ENCODE assay signal across 15 cellular contexts in genomic region chr15:30929064-30929669, GRCh38. TPM values are rescaled to one million over a fixed set of nuclear protein-coding genes. Genes with fewer than 3 reads are reported as not detected.
A peak's percentile ranks its signal among the peaks of the same experiment; 100 is the strongest.
DNase-seq lines count a peak whose midpoint lies in the region; TF ChIP-seq lines count a peak whose summit lies in the region.
"Had no signal": no experiment of that assay in that cellular context is flagged by ENCODE, and none has a peak within 500 bp of the region (broad histone marks: within the 10 kb centered on the region; RNA-seq: fewer than 3 reads in every experiment).

No MANE protein-coding gene starts in this region.

- no peak overlapping the region for H3K27ac ChIP-seq in suprapubic skin
- H3K27ac ChIP-seq: left lung, spleen had no signal

- H3K36me3 ChIP-seq in suprapubic skin = peaks cover 72% of the 10 kb centered on the region

- TF ChIP-seq CTCF in suprapubic skin (IDR thresholded peaks at IDR 0.05) = no peak

- WGBS in suprapubic skin = 55% methylated on average over 10 of the region's 10 CpGs

- H3K9me3 ChIP-seq in suprapubic skin = no peaks in the 10 kb centered on the region
- H3K9me3 ChIP-seq: left lung, spleen had no signal

- no peak for TF ChIP-seq EP300 in suprapubic skin (IDR thresholded peaks at IDR 0.05)

- H3K27me3 ChIP-seq in suprapubic skin = no peaks in the 10 kb centered on the region
- H3K27me3 ChIP-seq: left lung, spleen had no signal

- no peak overlapping the region for H3K4me3 ChIP-seq in suprapubic skin
- H3K4me3 ChIP-seq: left lung, spleen had no signal

- no peak for TF ChIP-seq POLR2A in suprapubic skin (IDR thresholded peaks at IDR 0.05)

- H3K4me1 ChIP-seq in suprapubic skin = no peaks in the 10 kb centered on the region
- H3K4me1 ChIP-seq: left lung, spleen had no signal

- DNase-seq in DMS53 treated with DMSO at 0.1 percent for 48 hours (lab: John Stamatoyannopoulos, UW; ENCODE audit: unreplicated experiment) (peak; percentile 68), NCI-H1092 treated with DMSO at 0.1 percent for 48 hours (lab: John Stamatoyannopoulos, UW) (peak; percentile 73), SHP77 (lab: John Stamatoyannopoulos, UW) (peak; percentile 71 to 76), midbrain (lab: John Stamatoyannopoulos, UW) (peak; percentile 5), suprapubic skin (ENCODE audit: low spot score in 2 of 2) (no peak), T-helper 9 cell (no peak), anterior cingulate cortex (lab: John Stamatoyannopoulos, UW) (no peak)
- DNase-seq: CD4-positive, alpha-beta T cell; GDM1; Kasumi-1; left lung; NCI-H446; spleen; stimulated activated naive CD4-positive, alpha-beta T cell treated with Interleukin-2 at 50 U/mL for 16 hours; SW 1271 had no signal

RNA-seq across cellular contexts. Expression of gene FAN1, which starts 25.5 kb away (rescaled TPM):
- 10 to 100 TPM; 16.2 to 45.5 (median 22.8) TPM for total RNA-seq in suprapubic skin

Comparison
In these comparisons a context has a peak if more than half of its experiments do, and no peak if none do; other contexts are left out.
1. DNase-seq: peak in DMS53 treated with DMSO at 0.1 percent for 48 hours (single experiment), NCI-H1092 treated with DMSO at 0.1 percent for 48 hours (single experiment), SHP77 (2 of 2) and midbrain (single experiment); none in suprapubic skin (0 of 2), T-helper 9 cell (single experiment) and anterior cingulate cortex (0 of 58).